18 cellular contexts compared by ENCODE assay signal in the genomic region with DNA sequence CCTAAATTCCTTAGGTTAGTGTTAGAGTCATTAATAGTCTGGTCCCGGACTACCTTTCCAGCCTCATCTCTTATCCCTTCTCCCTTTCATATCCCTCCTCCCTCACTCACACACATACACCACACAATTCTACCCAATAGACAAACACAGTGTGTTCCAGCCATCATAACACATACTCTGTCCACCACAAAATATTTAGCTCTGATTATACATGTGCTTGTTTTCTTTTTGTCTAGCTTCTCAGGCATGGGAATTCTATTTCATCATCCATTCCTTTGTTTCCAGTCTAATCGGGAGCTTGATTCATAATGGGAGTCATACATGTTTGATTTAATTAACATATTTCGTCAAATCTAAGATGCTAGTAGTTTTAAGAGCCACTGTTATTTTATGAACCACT.
"Had no signal": no experiment of that assay in that cellular context is flagged by ENCODE, and none has a peak within 500 bp of the region (broad histone marks: within the 10 kb centered on the region; RNA-seq: fewer than 3 reads in every experiment).

No MANE protein-coding gene starts in this region.

- H3K27me3 ChIP-seq: body of pancreas, spleen had no signal

- H3K36me3 Mint-ChIP-seq: activated naive CD4-positive, alpha-beta T cell treated with anti-CD3 and anti-CD28 coated beads, Interleukin-2, amount 10 ng/mL, durations not matched to agents 7 days and 5 days; natural killer cell treated with Interleukin-12 subunit alpha and Interleukin-12 subunit beta and Interleukin-15 and Interleukin-18, amount 100 ng/mL, for 72 hours; type B pancreatic cell had no signal

- H3K4me1 Mint-ChIP-seq: activated CD4-positive, alpha-beta memory T cell treated with anti-CD3 and anti-CD28 coated beads, Interleukin-2, amount 10 ng/mL, durations not matched to agents 7 days and 5 days; activated naive CD4-positive, alpha-beta T cell treated with anti-CD3 and anti-CD28 coated beads, Interleukin-2, amount 10 ng/mL, durations not matched to agents 7 days and 5 days had no signal

- H3K36me3 ChIP-seq: spleen had no signal

- H3K27ac Mint-ChIP-seq: activated CD4-positive, alpha-beta memory T cell treated with anti-CD3 and anti-CD28 coated beads, Interleukin-2, amount 10 ng/mL, durations not matched to agents 7 days and 5 days; activated naive CD4-positive, alpha-beta T cell treated with anti-CD3 and anti-CD28 coated beads, Interleukin-2, amount 10 ng/mL, durations not matched to agents 7 days and 5 days; activated T-cell treated with anti-CD3 and anti-CD28 coated beads, Interleukin-2, amount 50 U/mL, for 24 hours; dendritic cell treated with granulocyte-macrophage colony-stimulating factor and Interleukin-4, amounts not matched to agents 40 ng/mL and 50 ng/mL, for 4 days; effector memory CD8-positive, alpha-beta T cell; natural killer cell treated with Interleukin-12 subunit alpha and Interleukin-12 subunit beta and Interleukin-15 and Interleukin-18, amount 100 ng/mL, for 72 hours; stimulated activated naive CD8-positive, alpha-beta T cell treated with anti-CD3 and anti-CD28 coated beads, Interleukin-15, Interleukin-2, amounts not matched to agents 100 ng/mL and 50 ng/mL, for 24 hours; type B pancreatic cell had no signal

- H3K9me3 ChIP-seq: body of pancreas, psoas muscle, spleen had no signal

- H3K4me3 ChIP-seq: body of pancreas, psoas muscle, spleen had no signal

- H3K27me3 Mint-ChIP-seq: dendritic cell treated with granulocyte-macrophage colony-stimulating factor and Interleukin-4, amounts not matched to agents 40 ng/mL and 50 ng/mL, for 4 days; natural killer cell treated with Interleukin-12 subunit alpha and Interleukin-12 subunit beta and Interleukin-15 and Interleukin-18, amount 100 ng/mL, for 72 hours; stimulated activated naive CD8-positive, alpha-beta T cell treated with anti-CD3 and anti-CD28 coated beads, Interleukin-15, Interleukin-2, amounts not matched to agents 100 ng/mL and 50 ng/mL, for 24 hours; type B pancreatic cell had no signal

- H3K9me3 Mint-ChIP-seq: activated CD4-positive, alpha-beta memory T cell treated with anti-CD3 and anti-CD28 coated beads, Interleukin-2, amount 10 ng/mL, durations not matched to agents 7 days and 5 days; activated naive CD4-positive, alpha-beta T cell treated with anti-CD3 and anti-CD28 coated beads, Interleukin-2, amount 10 ng/mL, durations not matched to agents 7 days and 5 days; activated T-cell treated with anti-CD3 and anti-CD28 coated beads, Interleukin-2, amount 50 U/mL, for 24 hours; dendritic cell treated with granulocyte-macrophage colony-stimulating factor and Interleukin-4, amounts not matched to agents 40 ng/mL and 50 ng/mL, for 4 days; effector memory CD8-positive, alpha-beta T cell; stimulated activated naive CD8-positive, alpha-beta T cell treated with anti-CD3 and anti-CD28 coated beads, Interleukin-15, Interleukin-2, amounts not matched to agents 100 ng/mL and 50 ng/mL, for 24 hours had no signal

- ATAC-seq: body of pancreas; effector memory CD8-positive, alpha-beta T cell; left lobe of liver; natural killer cell treated with Interleukin-12 subunit alpha and Interleukin-12 subunit beta and Interleukin-15 and Interleukin-18, amount 100 ng/mL, for 72 hours; psoas muscle; sciatic nerve had no signal

- H3K27ac ChIP-seq: body of pancreas, epithelial cell of prostate, psoas muscle, spleen had no signal

- H3K4me3 Mint-ChIP-seq: activated CD4-positive, alpha-beta memory T cell treated with anti-CD3 and anti-CD28 coated beads, Interleukin-2, amount 10 ng/mL, durations not matched to agents 7 days and 5 days; activated naive CD4-positive, alpha-beta T cell treated with anti-CD3 and anti-CD28 coated beads, Interleukin-2, amount 10 ng/mL, durations not matched to agents 7 days and 5 days; activated T-cell treated with anti-CD3 and anti-CD28 coated beads, Interleukin-2, amount 50 U/mL, for 24 hours; dendritic cell treated with granulocyte-macrophage colony-stimulating factor and Interleukin-4, amounts not matched to agents 40 ng/mL and 50 ng/mL, for 4 days; effector memory CD8-positive, alpha-beta T cell; natural killer cell treated with Interleukin-12 subunit alpha and Interleukin-12 subunit beta and Interleukin-15 and Interleukin-18, amount 100 ng/mL, for 72 hours; stimulated activated naive CD8-positive, alpha-beta T cell treated with anti-CD3 and anti-CD28 coated beads, Interleukin-15, Interleukin-2, amounts not matched to agents 100 ng/mL and 50 ng/mL, for 24 hours; type B pancreatic cell had no signal

- DNase-seq: activated CD4-positive, alpha-beta memory T cell treated with anti-CD3 and anti-CD28 coated beads, Interleukin-2, amount 10 ng/mL, durations not matched to agents 7 days and 5 days; activated CD4-positive, alpha-beta T cell treated with anti-CD3 and anti-CD28 coated beads for 4 hours; activated naive CD4-positive, alpha-beta T cell treated with anti-CD3 and anti-CD28 coated beads, Interleukin-2, amount 10 ng/mL, durations not matched to agents 7 days and 5 days; activated T-cell treated with anti-CD3 and anti-CD28 coated beads, Interleukin-2, amount 50 U/mL, for 24 hours; body of pancreas; effector memory CD8-positive, alpha-beta T cell; mesenchymal stem cell; occipital lobe; psoas muscle; spleen; T-helper 2 cell had no signal

- H3K4me1 ChIP-seq: body of pancreas, psoas muscle, spleen had no signal
